8 cellular contexts compared by ENCODE assay signal in the genomic region with DNA sequence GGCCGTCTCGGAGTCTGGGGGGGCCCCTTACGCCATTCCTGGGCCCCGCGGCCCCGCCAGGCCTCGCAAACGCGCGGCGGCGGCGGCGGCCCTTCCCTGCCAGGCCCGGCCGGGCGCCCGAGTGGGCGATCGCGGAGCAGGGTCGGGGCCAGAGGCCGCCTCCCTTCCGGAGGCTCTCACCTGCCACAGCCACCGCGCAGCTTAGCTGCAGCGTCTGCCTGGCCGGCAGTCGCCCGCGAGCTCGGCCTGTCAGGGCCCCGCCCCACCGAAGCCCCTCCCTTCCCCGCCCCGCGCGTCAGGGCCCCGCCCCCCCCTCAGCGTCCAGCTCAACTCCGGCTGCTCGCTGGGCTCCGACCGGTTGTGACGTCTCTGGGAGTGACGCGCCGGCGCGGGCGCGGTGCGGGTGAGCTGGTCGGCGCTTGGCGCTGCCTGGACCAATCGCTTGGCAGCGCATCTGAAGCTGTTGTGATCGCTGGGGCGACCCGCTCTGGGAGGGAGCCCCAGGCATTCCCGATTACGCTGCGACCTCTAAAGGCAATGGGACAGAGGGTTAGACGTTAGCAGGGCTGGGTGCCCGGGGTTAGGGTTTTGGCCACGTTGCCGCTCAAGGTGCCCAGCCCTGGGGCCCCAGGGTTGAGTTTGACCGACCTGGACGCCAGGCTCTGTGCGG. TPM values are rescaled to one million over a fixed set of nuclear protein-coding genes. Genes with fewer than 3 reads are reported as not detected.
DNase-seq lines count a peak whose midpoint lies in the region; ATAC-seq and TF ChIP-seq lines count a peak whose summit lies in the region.

A gene with protein sequence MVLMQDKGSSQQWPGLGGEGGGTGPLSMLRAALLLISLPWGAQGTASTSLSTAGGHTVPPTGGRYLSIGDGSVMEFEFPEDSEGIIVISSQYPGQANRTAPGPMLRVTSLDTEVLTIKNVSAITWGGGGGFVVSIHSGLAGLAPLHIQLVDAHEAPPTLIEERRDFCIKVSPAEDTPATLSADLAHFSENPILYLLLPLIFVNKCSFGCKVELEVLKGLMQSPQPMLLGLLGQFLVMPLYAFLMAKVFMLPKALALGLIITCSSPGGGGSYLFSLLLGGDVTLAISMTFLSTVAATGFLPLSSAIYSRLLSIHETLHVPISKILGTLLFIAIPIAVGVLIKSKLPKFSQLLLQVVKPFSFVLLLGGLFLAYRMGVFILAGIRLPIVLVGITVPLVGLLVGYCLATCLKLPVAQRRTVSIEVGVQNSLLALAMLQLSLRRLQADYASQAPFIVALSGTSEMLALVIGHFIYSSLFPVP (minus strand): TSS at position 216 of the 670 bp plus-strand sequence. CDS start 1,689 bp downstream, outside the sequence.

- peaks cover 41% of the 10 kb centered on the region for H3K79me2 ChIP-seq in DOHH2 (ENCODE audit: control insufficient read depth, low read length)
- H3K79me2 ChIP-seq in GM23338 (replicated peaks; ENCODE audit: insufficient read depth), result no peaks in the 10 kb centered on the region

- H3K27me3 ChIP-seq in DOHH2 (ENCODE audit: control insufficient read depth, low read length) (no peaks in the 10 kb centered on the region), GM23338 (ENCODE audit: insufficient read depth) (no peaks in the 10 kb centered on the region), esophagus squamous epithelium (no peaks in the 10 kb centered on the region), muscle layer of duodenum (ENCODE audit: low read depth, low read length) (no peaks in the 10 kb centered on the region)

- peak; percentile 89 for ATAC-seq in GM23338

- peak within 1 kb of the TSS; percentile 79 for H3K4me3 Mint-ChIP-seq in GM23338

- no peak for TF ChIP-seq CTCF in DOHH2 (IDR thresholded peaks at IDR 0.05; ENCODE audit: low read depth, low read length, poor library complexity, severe bottlenecking)
- peak in 1 of 2 experiments; percentile 45; a peak in 2 of 4 replicates for TF ChIP-seq CTCF in GM23338 (conservative IDR thresholded peaks at IDR 0.05; ENCODE audit: low read depth in 2 of 2)
- TF ChIP-seq CTCF in esophagus squamous epithelium (IDR thresholded peaks at IDR 0.05), result no peak

- H3K9me2 ChIP-seq in DOHH2 (replicated peaks; ENCODE audit: control insufficient read depth, low read length) (no peaks in the 10 kb centered on the region), GM23338 (ENCODE audit: insufficient read depth) (no peaks in the 10 kb centered on the region)

- H3K9me3 Mint-ChIP-seq in GM23338, result no peaks in the 10 kb centered on the region

- H3K27ac ChIP-seq in DOHH2 (ENCODE audit: low read depth, low read length) (peak within 1 kb of the TSS; percentile 67), GM23338 (ENCODE audit: low read depth) (peak within 1 kb of the TSS; percentile 90; the same call in 1 of the 2 replicates), esophagus squamous epithelium (peak within 1 kb of the TSS; percentile 94 to 99 (median 97)), muscle layer of duodenum (ENCODE audit: low read length) (peak within 1 kb of the TSS; percentile 67)

- no peak within 1 kb of the TSS; the same call in 1 of the 2 replicates for H2AFZ ChIP-seq in GM23338

- 57% methylated on average over 9 of the region's 71 CpGs; no CpG with 5 or more reads in 1 of the 2 donors for WGBS in esophagus squamous epithelium, 2 donors

- H3K36me3 ChIP-seq in DOHH2 (ENCODE audit: control insufficient read depth, low read length) (peaks cover 12% of the 10 kb centered on the region), GM23338 (ENCODE audit: insufficient read depth) (no peaks in the 10 kb centered on the region), esophagus squamous epithelium (peaks cover 0 to 17% (median 0%) of the 10 kb centered on the region in 3 donors), muscle layer of duodenum (ENCODE audit: control insufficient read depth in 1 of 2, insufficient read depth in 2 of 2, low read length in 2 of 2) (peaks cover 0 to 8% of the 10 kb centered on the region in 2 donors)

- H3K4me1 ChIP-seq in DOHH2 (ENCODE audit: control insufficient read depth, low read length) (peaks cover 37% of the 10 kb centered on the region), GM23338 (ENCODE audit: insufficient read depth) (no peaks in the 10 kb centered on the region), esophagus squamous epithelium (peaks cover under 1 to 41% (median 10%) of the 10 kb centered on the region in 3 donors), muscle layer of duodenum (ENCODE audit: control insufficient read depth in 1 of 2, insufficient read depth in 2 of 2, low read length in 2 of 2) (peaks cover 5 to 26% of the 10 kb centered on the region in 2 donors)

- peaks cover 3% of the 10 kb centered on the region; the same call in 2 of the 3 replicates for H3K4me1 Mint-ChIP-seq in GM23338

- no peaks in the 10 kb centered on the region for H3F3A ChIP-seq in DOHH2 (ENCODE audit: control insufficient read depth, insufficient read depth)
- H3F3A ChIP-seq in GM23338 (replicated peaks; ENCODE audit: low read depth), result no peaks in the 10 kb centered on the region

- DNase-seq in GM23338 (ENCODE audit: low spot score) (peak; percentile 89), Kasumi-1 (lab: John Stamatoyannopoulos, UW) (peak; percentile 72 to 76), RKO (ENCODE audit: low spot score) (peak; percentile 93), activated T-helper 1 cell treated with Interleukin-2 at 50 U/mL for 16 hours (ENCODE audit: low read depth) (peak; percentile 84), esophagus squamous epithelium (lab: John Stamatoyannopoulos, UW) (peak; percentile 62)
- peak; percentile 67 for DNase-seq in stimulated activated CD8-positive, alpha-beta memory T cell treated with anti-CD3 and anti-CD28 coated beads, Interleukin-7, amount 100 ng/mL, for 24 hours (ENCODE audit: low read depth)

- H3K4me3 ChIP-seq in DOHH2 (ENCODE audit: low read length) (peak within 1 kb of the TSS; percentile 92), GM23338 (peak within 1 kb of the TSS; percentile 59), esophagus squamous epithelium (peak within 1 kb of the TSS; percentile 57 to 80 (median 71)), muscle layer of duodenum (ENCODE audit: low read depth in 1 of 2, low read length in 2 of 2) (peak within 1 kb of the TSS; percentile 53 to 61)

- H3K27ac Mint-ChIP-seq in GM23338, result peak within 1 kb of the TSS; percentile 97

- H3K36me3 Mint-ChIP-seq in GM23338 (ENCODE audit: low read depth), result no peaks in the 10 kb centered on the region; the same call in 2 of the 3 replicates

- H3K9me3 ChIP-seq in DOHH2 (ENCODE audit: control insufficient read depth, insufficient read depth, low read length), result no peaks in the 10 kb centered on the region
- no peaks in the 10 kb centered on the region for H3K9me3 ChIP-seq in esophagus squamous epithelium
- no peaks in the 10 kb centered on the region for H3K9me3 ChIP-seq in muscle layer of duodenum (ENCODE audit: control insufficient read depth in 1 of 2, low read length in 2 of 2)

- TF ChIP-seq POLR2A in esophagus squamous epithelium (IDR thresholded peaks at IDR 0.05), result peak in 2 of 4 donors; percentile 93 to 94

- peaks cover 16% of the 10 kb centered on the region for H3K27me3 Mint-ChIP-seq in GM23338 (ENCODE audit: insufficient read depth, low read depth, poor library complexity)

- intact Hi-C loops in esophagus squamous epithelium (cut with DNase I), result no loop called here

- H4K20me1 ChIP-seq in DOHH2 (ENCODE audit: control insufficient read depth, insufficient read depth, low read depth, low read length) (no peaks in the 10 kb centered on the region), GM23338 (replicated peaks; ENCODE audit: insufficient read depth) (no peaks in the 10 kb centered on the region)

- H3K4me2 ChIP-seq in DOHH2 (ENCODE audit: low read length) (peak within 1 kb of the TSS; percentile 90), GM23338 (peak within 1 kb of the TSS; percentile 79)

TF ChIP-seq in GM23338, 12 proteins besides CTCF, POLR2A, EP300 and RAD21:
- TF ChIP-seq CREB1 (CRISPR knock-in tag; IDR thresholded peaks at IDR 0.05; ENCODE audit: low read depth) (peak; percentile 82), POLR2AphosphoS5 (IDR thresholded peaks at IDR 0.05; ENCODE audit: low read depth) (peak; percentile 57), ZNF331 (CRISPR knock-in tag; IDR thresholded peaks at IDR 0.05; ENCODE audit: low read depth) (no peak)

RNA-seq across cellular contexts. Expression of the gene that starts here (rescaled TPM):
- total RNA-seq in GM23338 (2014; rRNA removed; shearing (Covaris generic)), result 9.5 and 17.6 TPM in 2 replicates
- 7.3 and 7.6 TPM in 2 replicates for polyA plus RNA-seq in GM23338 (2016; fragmentation: Nextera tagmentation; extraction: Ambion mirVana)
- total RNA-seq in esophagus squamous epithelium, result 10 to 100 TPM; 26.1 to 38.5 (median 29.5) TPM

Comparison
In these comparisons a context has a peak if more than half of its experiments do, and no peak if none do; other contexts are left out.
1. Peak in every context shown above with its lines: DNase-seq, ATAC-seq, H3K4me3 ChIP-seq and H3K27ac ChIP-seq.